ENCODE assay signal across 16 cellular contexts in genomic region chr2:45409677-45410076, GRCh38.
DNase-seq lines count a peak whose midpoint lies in the region; FAIRE-seq and TF ChIP-seq lines count a peak whose summit lies in the region.
"Had no signal": no experiment of that assay in that cellular context is flagged by ENCODE, and none has a peak within 500 bp of the region (broad histone marks: within the 10 kb centered on the region; RNA-seq: fewer than 3 reads in every experiment).

No MANE protein-coding gene starts in this region.

- no peaks in the 10 kb centered on the region for H3K9me2 ChIP-seq in MM.1S (replicated peaks; ENCODE audit: insufficient read depth, low read length)

- H3K9me3 ChIP-seq in MM.1S (replicated peaks; ENCODE audit: insufficient read depth, low read length) = no peaks in the 10 kb centered on the region

- DNase-seq in MM.1S (no peak), MCF 10A (ENCODE audit: unreplicated experiment) (no peak), GM03348 (ENCODE audit: low spot score) (no peak)
- DNase-seq in activated T-cell treated with anti-CD3 and anti-CD28 coated beads, Interleukin-2, amount 50 U/mL, for 1 hour = no peak
- DNase-seq: 8988T; C1 segment of cervical spinal cord; Calu3; CD4-positive, alpha-beta memory T cell; COR-L47; DMS53; DMS79 treated with DMSO at 0.1 percent for 48 hours; GM23248; H9 had no signal

- CTCF ChIA-PET in MCF 10A (lab: Yijun Ruan, JAX) = no interaction called here

- H3K27me3 ChIP-seq in MM.1S (replicated peaks; ENCODE audit: insufficient read depth, low read length) = no peaks in the 10 kb centered on the region

- no peaks in the 10 kb centered on the region for H3K4me1 Mint-ChIP-seq in MCF 10A (ENCODE audit: insufficient read depth, unreplicated experiment)

- H3K4me3 ChIP-seq in MM.1S (ENCODE audit: low read length) = no peak overlapping the region
- H3K4me3 ChIP-seq: GM12878, GM23248 had no signal

- H3K4me2 ChIP-seq in MM.1S (ENCODE audit: low read depth, low read length) = peak overlapping the region; percentile 5; the same call in 1 of the 2 replicates

- peaks cover 10% of the 10 kb centered on the region for H3K36me3 Mint-ChIP-seq in MCF 10A (ENCODE audit: insufficient read depth, unreplicated experiment)

- no peak overlapping the region for H3K9ac ChIP-seq in MM.1S (ENCODE audit: low read length)
- H3K9ac ChIP-seq: GM23248 had no signal

- POLR2A ChIA-PET in MCF 10A (lab: Yijun Ruan, JAX) = no interaction called here

- BruUV-seq in MCF 10A (replicated peaks; lab: Mats Ljungman, UMichigan) = no TSS peak

- no peaks in the 10 kb centered on the region for H3K27me3 Mint-ChIP-seq in MCF 10A (ENCODE audit: insufficient read depth, unreplicated experiment)
- H3K27me3 Mint-ChIP-seq: CD4-positive, alpha-beta memory T cell had no signal

- H3K27ac Mint-ChIP-seq in MCF 10A (ENCODE audit: low read depth, unreplicated experiment) = no peak overlapping the region
- H3K27ac Mint-ChIP-seq: CD4-positive, alpha-beta memory T cell; H9 had no signal

- H4K20me1 ChIP-seq in MM.1S (ENCODE audit: insufficient read depth, low read length) = no peaks in the 10 kb centered on the region

- 0 out of 2 replicates have a peak, but pooled peaks cover 12% of the 10 kb centered on the region for H3K79me2 ChIP-seq in MM.1S (ENCODE audit: low read length)

- intact Hi-C loops in MCF 10A (cut with micrococcal nuclease) = no loop called here

- TF ChIP-seq CTCF in MM.1S (IDR thresholded peaks at IDR 0.05; ENCODE audit: low read length) (no peak), MCF 10A (IDR thresholded peaks at IDR 0.05; ENCODE audit: unreplicated experiment) (no peak)

- H3K4me1 ChIP-seq in MM.1S (ENCODE audit: low read length) = peaks cover 27% of the 10 kb centered on the region

- peaks cover 22% of the 10 kb centered on the region for H3F3A ChIP-seq in MM.1S (ENCODE audit: insufficient read depth, low read length)

- FAIRE-seq in G401.6 (lab: Jason Lieb, UNC) (peak; percentile 30), islet of Langerhans (lab: Jason Lieb, UNC) (peak; percentile 65)
- FAIRE-seq: GM12878 had no signal

- H3K36me3 ChIP-seq in MM.1S (replicated peaks; ENCODE audit: insufficient read depth, low read length) = no peaks in the 10 kb centered on the region

- H3K4me3 Mint-ChIP-seq in MCF 10A (ENCODE audit: unreplicated experiment) = no peak overlapping the region
- H3K4me3 Mint-ChIP-seq: CD4-positive, alpha-beta memory T cell; H9 had no signal

- no peaks in the 10 kb centered on the region for H3K9me3 Mint-ChIP-seq in MCF 10A (ENCODE audit: unreplicated experiment)
- H3K9me3 Mint-ChIP-seq: CD4-positive, alpha-beta memory T cell; H9 had no signal

- no peak overlapping the region for H3K27ac ChIP-seq in MM.1S (ENCODE audit: low read length)
- H3K27ac ChIP-seq: GM23248 had no signal

- no peak overlapping the region for H2AFZ ChIP-seq in MM.1S (ENCODE audit: low read length)
- H2AFZ ChIP-seq: GM23248 had no signal
